ENCODE assay signal across 8 cellular contexts in the genomic region with DNA sequence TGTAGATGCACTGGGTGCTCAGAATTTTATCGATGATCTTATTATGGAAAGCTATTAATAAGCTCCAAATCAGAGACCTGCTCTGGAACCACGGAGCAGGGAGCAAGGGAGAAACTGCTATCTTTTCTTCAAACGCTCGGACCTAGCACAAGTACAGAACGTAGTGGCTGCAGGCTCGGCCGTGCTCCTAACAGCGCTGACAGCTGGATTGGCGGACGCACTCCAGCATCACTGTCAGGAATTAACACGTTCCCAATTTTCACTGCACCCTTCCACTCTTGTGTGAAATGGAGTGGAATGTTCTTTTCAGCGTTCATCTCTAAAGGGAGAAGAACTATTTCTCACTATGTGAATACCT.
A peak's percentile ranks its signal among the peaks of the same experiment; 100 is the strongest.
DNase-seq lines count a peak whose midpoint lies in the region; ATAC-seq, FAIRE-seq and TF ChIP-seq lines count a peak whose summit lies in the region.

No MANE protein-coding gene starts in this region.

- TF ChIP-seq POLR2A in GM12878 (IDR thresholded peaks at IDR 0.05; ENCODE audit: low read depth, low read length) = no peak
- no peak for TF ChIP-seq POLR2A in stomach (IDR thresholded peaks at IDR 0.05)

- no peak overlapping the region for H3K27ac ChIP-seq in BLaER1
- no peak overlapping the region for H3K27ac ChIP-seq in GM12878 (ENCODE audit: control insufficient read depth, insufficient read depth)
- H3K27ac ChIP-seq in kidney (ENCODE audit: low read depth in 2 of 2, low read length in 2 of 2) = no peak overlapping the region
- H3K27ac ChIP-seq in stomach = peak overlapping the region in 2 of 5 donors; percentile 65 to 67

- in situ Hi-C loops in GM12878 (cut with MboI) = no loop called here
- in situ Hi-C loops in HAP-1 (cut with MboI; ENCODE audit: low sequenced_read_pairs) = no loop called here

- no peak for TF ChIP-seq EP300 in GM12878 (IDR thresholded peaks at IDR 0.05; ENCODE audit: borderline replicate concordance in 1 of 2, control insufficient read depth in 1 of 2, low read depth in 2 of 2, low read length in 2 of 2)
- no peak for TF ChIP-seq EP300 in stomach (IDR thresholded peaks at IDR 0.05)

- H3K4me1 ChIP-seq in BLaER1 (peaks cover 26% of the 10 kb centered on the region), GM12878 (ENCODE audit: control insufficient read depth, insufficient read depth, low read length) (peaks cover 23% of the 10 kb centered on the region), kidney (ENCODE audit: control insufficient read depth in 1 of 2, insufficient read depth in 1 of 2, low read depth in 1 of 2, low read length in 2 of 2) (no peaks in the 10 kb centered on the region), stomach (peaks cover 0 to 16% (median 8%) of the 10 kb centered on the region in 4 donors), HAP-1 (peaks cover 9% of the 10 kb centered on the region)

- H2AFZ ChIP-seq in GM12878 (ENCODE audit: control insufficient read depth, low read depth, low read length) = peak overlapping the region; percentile 84

- H3K36me3 ChIP-seq in BLaER1 (no peaks in the 10 kb centered on the region), GM12878 (ENCODE audit: control insufficient read depth in 2 of 2, insufficient read depth in 2 of 2, low read length in 1 of 2) (no peaks in the 10 kb centered on the region), kidney (ENCODE audit: control insufficient read depth in 1 of 2, insufficient read depth in 2 of 2, low read length in 2 of 2) (no peaks in the 10 kb centered on the region), stomach (no peaks in the 10 kb centered on the region), HAP-1 (replicated peaks) (no peaks in the 10 kb centered on the region)

- SMC1A ChIA-PET in GM12878 (lab: Charles Lee; ENCODE audit: uncharacterized antibody, unreplicated experiment) = interaction anchor here (1.1 to 1.8 kb wide), 4 partner anchors 23 to 186 kb away, joined by 3 to 6 read pairs (median 4); no protein-coding TSS in a partner anchor

- TF ChIP-seq CTCF in GM12878 (IDR thresholded peaks at IDR 0.05 in 2 of 3, conservative IDR thresholded peaks at IDR 0.05 in 1 of 3; ENCODE audit: control insufficient read depth in 2 of 3, extremely low read depth in 1 of 3, insufficient read depth in 1 of 3, low read depth in 3 of 3, low read length in 3 of 3) (no peak), kidney (IDR thresholded peaks at IDR 0.05; ENCODE audit: borderline replicate concordance, extremely low read depth, insufficient read depth) (no peak), stomach (IDR thresholded peaks at IDR 0.05) (no peak)

- POLR2A ChIA-PET in GM12878 (lab: Charles Lee) = interaction anchor here (1.0 to 1.2 kb wide), 2 partner anchors 102 to 172 kb away, joined by 4 to 5 read pairs; no protein-coding TSS in a partner anchor

- no TSS peak for BruUV-seq in GM12878 (replicated peaks; lab: Mats Ljungman, UMichigan)

- H3K4me2 ChIP-seq in BLaER1 (peak overlapping the region; percentile 95), GM12878 (ENCODE audit: control insufficient read depth, insufficient read depth) (peak overlapping the region; percentile 91)

- no peak overlapping the region for H3K9ac ChIP-seq in BLaER1
- H3K9ac ChIP-seq in GM12878 (ENCODE audit: control insufficient read depth, insufficient read depth, low read length) = peak overlapping the region; percentile 55; the same call in 1 of the 2 replicates
- peak overlapping the region in 1 of 2 donors; percentile 70 for H3K9ac ChIP-seq in kidney (ENCODE audit: low read length in 2 of 2)

- H3K4me3 ChIP-seq in BLaER1 = peak overlapping the region; percentile 67; the same call in 1 of the 2 replicates
- H3K4me3 ChIP-seq in GM12878 = peak overlapping the region; percentile 81
- H3K4me3 ChIP-seq in kidney (ENCODE audit: low read length in 2 of 2) = peak overlapping the region; percentile 65 to 74
- H3K4me3 ChIP-seq in stomach = peak overlapping the region; percentile 67 to 89 (median 76)
- no peak overlapping the region; the same call in 1 of the 2 replicates for H3K4me3 ChIP-seq in HAP-1

- H3K27me3 ChIP-seq in BLaER1 (peaks cover 22% of the 10 kb centered on the region), GM12878 (replicated peaks in 1 of 2; ENCODE audit: control insufficient read depth in 2 of 2, insufficient read depth in 2 of 2, low read length in 1 of 2) (peaks cover 0 to 4% of the 10 kb centered on the region in 2 experiments; a peak in 2 of 4 replicates), stomach (no peaks in the 10 kb centered on the region), HAP-1 (ENCODE audit: low read depth) (no peaks in the 10 kb centered on the region)

- H4K20me1 ChIP-seq in BLaER1 (no peaks in the 10 kb centered on the region), GM12878 (ENCODE audit: control insufficient read depth, insufficient read depth) (no peaks in the 10 kb centered on the region)

- CTCF ChIA-PET in GM12878 (lab: Yijun Ruan, JAX) = interaction anchor here (1.7 to 3.9 kb wide), 5 partner anchors 11 to 187 kb away, joined by 3 to 23 read pairs (median 6); no protein-coding TSS in a partner anchor

- DNase-seq in GM12878 (ENCODE audit: low read depth, low spot score) (no peak), kidney (peak; percentile 55), stomach (peak; percentile 37), NCI-H2171 treated with DMSO at 0.1 percent for 48 hours (lab: John Stamatoyannopoulos, UW) (no peak), HAP-1 (ENCODE audit: low spot score in 2 of 2) (no peak), SIG-M5 (lab: John Stamatoyannopoulos, UW) (no peak)

- TF ChIP-seq RAD21 in GM12878 (IDR thresholded peaks at IDR 0.05; ENCODE audit: insufficient read depth, low read depth, low read length) = no peak

- FAIRE-seq in GM12878 (lab: Jason Lieb, UNC) (no peak), kidney (lab: Jason Lieb, UNC) (no peak)

- RAD21 ChIA-PET in GM12878 (lab: Charles Lee; ENCODE audit: unreplicated experiment) = interaction anchor here (1.0 to 1.6 kb wide), 3 partner anchors 27 to 160 kb away, joined by 3 to 4 read pairs (median 4); no protein-coding TSS in a partner anchor

- no peaks in the 10 kb centered on the region for H3K79me2 ChIP-seq in GM12878 (ENCODE audit: control insufficient read depth, insufficient read depth, low read length)

- intact Hi-C loops in GM12878 (cut with micrococcal nuclease; ENCODE audit: unreplicated experiment) (no loop called here), kidney (cut with DNase I) (no loop called here), stomach (cut with DNase I; ENCODE audit: low total_unique reads) (no loop called here)

- H3K9me3 ChIP-seq in BLaER1 = no peaks in the 10 kb centered on the region
- H3K9me3 ChIP-seq in GM12878 (replicated peaks; ENCODE audit: control insufficient read depth, insufficient read depth, low read length) = no peaks in the 10 kb centered on the region
- H3K9me3 ChIP-seq in kidney (ENCODE audit: control insufficient read depth in 1 of 2, low read length in 2 of 2) = no peaks in the 10 kb centered on the region
- no peaks in the 10 kb centered on the region for H3K9me3 ChIP-seq in stomach
- H3K9me3 ChIP-seq in HAP-1 = no peaks in the 10 kb centered on the region

- WGBS in GM12878 (ENCODE audit: insufficient coverage, insufficient replicate concordance, low lambda C conversion rate, missing lambda C conversion rate) = 3% methylated on average over 12 of the region's 12 CpGs
- 16 to 47% (median 20%) methylated on average over 12 of the region's 12 CpGs for WGBS in stomach, 5 donors

- ATAC-seq in HG03095 (IDR thresholded peaks at IDR 0.05; ENCODE audit: unreplicated experiment) = peak; percentile 8
- ATAC-seq in GM12878 = no peak; the same call in 2 of the 3 replicates

TF ChIP-seq in GM12878, 131 proteins besides CTCF, POLR2A, EP300 and RAD21:
- TF ChIP-seq CREM (IDR thresholded peaks at IDR 0.05; ENCODE audit: low read depth) (no peak), CHD1 (IDR thresholded peaks at IDR 0.05; ENCODE audit: low read depth, low read length) (no peak), JUNB (IDR thresholded peaks at IDR 0.05) (no peak), TARDBP (IDR thresholded peaks at IDR 0.05; ENCODE audit: borderline replicate concordance) (no peak), GABPA (IDR thresholded peaks at IDR 0.05; ENCODE audit: low read depth) (no peak)

Comparison
In these comparisons a context has a peak if more than half of its experiments do, and no peak if none do; other contexts are left out.
1. DNase-seq: peak in kidney (single experiment) and stomach (single experiment); none in GM12878 (single experiment), NCI-H2171 treated with DMSO at 0.1 percent for 48 hours (single experiment), HAP-1 (0 of 2) and SIG-M5 (single experiment).